Comparison of ENCODE assay signal across 1 cellular context in the genomic region with DNA sequence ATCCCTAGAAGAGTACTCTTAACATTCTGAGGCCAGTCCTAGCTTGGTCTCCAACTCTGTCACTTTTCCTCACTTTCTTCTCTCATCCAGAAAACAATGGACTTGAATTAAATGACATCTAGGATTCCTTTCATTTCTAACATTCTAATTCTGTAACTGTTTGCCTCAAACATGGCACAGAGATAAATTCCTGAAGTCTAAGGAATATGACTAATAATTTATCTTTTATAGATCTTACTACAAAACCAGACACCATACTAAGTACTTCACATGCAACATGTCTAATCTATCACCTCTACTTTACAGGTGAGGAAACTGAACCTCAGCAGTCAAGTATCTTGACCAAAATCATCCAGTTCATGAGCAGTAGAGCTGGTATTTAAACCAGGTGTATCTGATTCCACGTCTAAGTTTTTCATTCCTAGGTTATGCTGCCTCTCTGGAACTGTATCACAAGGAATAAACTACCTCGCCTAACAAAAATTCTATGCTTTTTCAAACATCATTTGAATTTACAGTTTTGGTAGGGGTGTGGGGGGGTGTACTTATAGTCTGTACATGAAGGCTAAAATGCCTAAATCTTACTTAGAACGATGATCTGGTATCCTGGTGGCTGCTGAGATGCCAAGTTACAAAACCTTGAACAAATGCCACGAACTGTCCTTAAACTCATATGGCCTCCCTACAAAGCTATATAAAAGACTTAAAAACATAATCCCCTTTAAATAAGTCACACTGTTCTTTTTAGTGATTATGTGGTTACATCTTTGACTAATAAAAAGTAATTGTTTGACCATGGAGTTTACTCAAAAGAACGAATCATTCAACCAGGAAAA.
TF ChIP-seq lines count a peak whose summit lies in the region.

No MANE protein-coding gene starts in this region.

TF ChIP-seq in K562, 482 proteins besides CTCF, POLR2A, EP300 and RAD21 (continued from another document):
- TF ChIP-seq HDAC1 (IDR thresholded peaks at IDR 0.05) (no peak), HDAC3 (IDR thresholded peaks at IDR 0.05; ENCODE audit: borderline replicate concordance, partially characterized antibody) (no peak), MYNN (IDR thresholded peaks at IDR 0.05) (no peak), MYNN (CRISPR knock-in tag; IDR thresholded peaks at IDR 0.05) (no peak)
- TF ChIP-seq, protein P1, sequence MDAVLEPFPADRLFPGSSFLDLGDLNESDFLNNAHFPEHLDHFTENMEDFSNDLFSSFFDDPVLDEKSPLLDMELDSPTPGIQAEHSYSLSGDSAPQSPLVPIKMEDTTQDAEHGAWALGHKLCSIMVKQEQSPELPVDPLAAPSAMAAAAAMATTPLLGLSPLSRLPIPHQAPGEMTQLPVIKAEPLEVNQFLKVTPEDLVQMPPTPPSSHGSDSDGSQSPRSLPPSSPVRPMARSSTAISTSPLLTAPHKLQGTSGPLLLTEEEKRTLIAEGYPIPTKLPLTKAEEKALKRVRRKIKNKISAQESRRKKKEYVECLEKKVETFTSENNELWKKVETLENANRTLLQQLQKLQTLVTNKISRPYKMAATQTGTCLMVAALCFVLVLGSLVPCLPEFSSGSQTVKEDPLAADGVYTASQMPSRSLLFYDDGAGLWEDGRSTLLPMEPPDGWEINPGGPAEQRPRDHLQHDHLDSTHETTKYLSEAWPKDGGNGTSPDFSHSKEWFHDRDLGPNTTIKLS (IDR thresholded peaks at IDR 0.05; ENCODE audit: borderline replicate concordance, low read depth) = no peak
- TF ChIP-seq, protein P2, sequence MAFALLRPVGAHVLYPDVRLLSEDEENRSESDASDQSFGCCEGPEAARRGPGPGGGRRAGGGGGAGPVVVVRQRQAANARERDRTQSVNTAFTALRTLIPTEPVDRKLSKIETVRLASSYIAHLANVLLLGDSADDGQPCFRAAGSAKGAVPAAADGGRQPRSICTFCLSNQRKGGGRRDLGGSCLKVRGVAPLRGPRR (CRISPR knock-in tag; IDR thresholded peaks at IDR 0.05) = no peak
